In genomic region chr2:186032337-186032736, GRCh38 we compare ENCODE assay signal across 25 cellular contexts.
"Had no signal": no experiment of that assay in that cellular context is flagged by ENCODE, and none has a peak within 500 bp of the region (broad histone marks: within the 10 kb centered on the region; RNA-seq: fewer than 3 reads in every experiment).

No MANE protein-coding gene starts in this region.

- H3K27ac Mint-ChIP-seq: memory B cell; mesothelial cell of epicardium; natural killer cell treated with Interleukin-12 subunit alpha and Interleukin-12 subunit beta and Interleukin-15 and Interleukin-18, amount 100 ng/mL, for 72 hours; stimulated activated memory B cell treated with anti-CD40 and anti-IgM and Interleukin-4, amounts not matched to agents 10 μg/mL and 1 μg/mL and 100 μg/mL, for 72 hours; stimulated activated naive CD8-positive, alpha-beta T cell treated with anti-CD3 and anti-CD28 coated beads, Interleukin-15, Interleukin-2, amounts not matched to agents 100 ng/mL and 50 ng/mL, for 24 hours had no signal

- H3K4me3 Mint-ChIP-seq: memory B cell; mesothelial cell of epicardium; natural killer cell treated with Interleukin-12 subunit alpha and Interleukin-12 subunit beta and Interleukin-15 and Interleukin-18, amount 100 ng/mL, for 72 hours; stimulated activated memory B cell treated with anti-CD40 and anti-IgM and Interleukin-4, amounts not matched to agents 10 μg/mL and 1 μg/mL and 100 μg/mL, for 72 hours; stimulated activated naive CD8-positive, alpha-beta T cell treated with anti-CD3 and anti-CD28 coated beads, Interleukin-15, Interleukin-2, amounts not matched to agents 100 ng/mL and 50 ng/mL, for 24 hours had no signal

- H3K4me3 ChIP-seq: hepatocyte, left ventricle myocardium inferior, lower lobe of right lung, pancreas, psoas muscle, right lobe of liver, spleen, tibial artery, upper lobe of left lung, uterus had no signal

- H3K36me3 Mint-ChIP-seq: mesothelial cell of epicardium; natural killer cell treated with Interleukin-12 subunit alpha and Interleukin-12 subunit beta and Interleukin-15 and Interleukin-18, amount 100 ng/mL, for 72 hours had no signal

- H3K9me3 Mint-ChIP-seq: memory B cell; mesothelial cell of epicardium; stimulated activated memory B cell treated with anti-CD40 and anti-IgM and Interleukin-4, amounts not matched to agents 10 μg/mL and 1 μg/mL and 100 μg/mL, for 72 hours; stimulated activated naive CD8-positive, alpha-beta T cell treated with anti-CD3 and anti-CD28 coated beads, Interleukin-15, Interleukin-2, amounts not matched to agents 100 ng/mL and 50 ng/mL, for 24 hours had no signal

- H3K27ac ChIP-seq: hepatocyte, left ventricle myocardium inferior, lower lobe of right lung, pancreas, psoas muscle, right lobe of liver, spleen, tibial artery, upper lobe of left lung, uterus had no signal

- H3K27me3 ChIP-seq: hepatocyte, pancreas, right lobe of liver, spleen, tibial artery, upper lobe of left lung, uterus had no signal

- H3K9me3 ChIP-seq: left ventricle myocardium inferior, lower lobe of right lung, pancreas, psoas muscle, right lobe of liver, spleen, tibial artery, upper lobe of left lung, uterus had no signal

- ATAC-seq: left cardiac atrium; lower lobe of right lung; natural killer cell treated with Interleukin-12 subunit alpha and Interleukin-12 subunit beta and Interleukin-15 and Interleukin-18, amount 100 ng/mL, for 72 hours; psoas muscle; stimulated activated memory B cell treated with anti-CD40 and anti-IgM and Interleukin-4, amounts not matched to agents 10 μg/mL and 1 μg/mL and 100 μg/mL, for 72 hours had no signal

- DNase-seq: effector CD4-positive, alpha-beta T cell; foreskin melanocyte; head of caudate nucleus; kidney; left cardiac atrium; left ventricle myocardium inferior; lower lobe of right lung; occipital lobe; pancreas; psoas muscle; retina; right lobe of liver; spleen; stimulated activated CD4-positive, alpha-beta T cell treated with anti-CD3 and anti-CD28 coated beads, Interleukin-15, amount 100 ng/mL, for 24 hours; stimulated activated CD4-positive, alpha-beta T cell treated with anti-CD3 and anti-CD28 coated beads, Interleukin-1b, Interleukin-23, amount 100 ng/mL, for 48 hours; stimulated activated CD4-positive, alpha-beta T cell treated with anti-CD3 and anti-CD28 coated beads, Interleukin-4, amount 100 ng/mL, for 24 hours; tibial artery; upper lobe of left lung; uterus had no signal

- H3K4me1 ChIP-seq: left ventricle myocardium inferior, lower lobe of right lung, pancreas, psoas muscle, right lobe of liver, spleen, tibial artery, upper lobe of left lung, uterus had no signal

- H3K27me3 Mint-ChIP-seq: memory B cell; natural killer cell treated with Interleukin-12 subunit alpha and Interleukin-12 subunit beta and Interleukin-15 and Interleukin-18, amount 100 ng/mL, for 72 hours; stimulated activated memory B cell treated with anti-CD40 and anti-IgM and Interleukin-4, amounts not matched to agents 10 μg/mL and 1 μg/mL and 100 μg/mL, for 72 hours; stimulated activated naive CD8-positive, alpha-beta T cell treated with anti-CD3 and anti-CD28 coated beads, Interleukin-15, Interleukin-2, amounts not matched to agents 100 ng/mL and 50 ng/mL, for 24 hours had no signal

- H3K36me3 ChIP-seq: left ventricle myocardium inferior, lower lobe of right lung, pancreas, right lobe of liver, spleen, tibial artery, upper lobe of left lung, uterus had no signal
